In the genomic region with DNA sequence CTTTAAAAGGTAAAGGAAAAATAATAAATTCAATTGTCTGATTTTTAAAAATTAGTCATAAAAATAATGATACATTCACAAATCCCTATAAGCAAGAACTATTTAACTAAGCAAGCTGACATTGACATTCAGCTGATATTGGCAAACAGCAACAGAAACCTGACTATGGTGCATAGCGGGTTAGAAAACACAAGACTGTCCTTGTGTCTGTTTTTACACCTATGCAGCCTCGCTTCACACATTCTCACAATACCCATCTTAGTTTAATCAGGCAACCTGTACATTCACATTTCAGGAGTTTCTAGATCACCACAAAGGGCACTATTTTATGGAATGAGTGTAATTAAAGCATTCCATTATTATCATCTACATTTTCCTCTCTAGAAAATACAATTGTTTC, we compare ENCODE assay signal across 22 cellular contexts.
"Had no signal": no experiment of that assay in that cellular context is flagged by ENCODE, and none has a peak within 500 bp of the region (broad histone marks: within the 10 kb centered on the region; RNA-seq: fewer than 3 reads in every experiment).

No MANE protein-coding gene starts in this region.

- H3K9me3 ChIP-seq: esophagus muscularis mucosa, gastrocnemius medialis, pancreas, suprapubic skin, thyroid gland had no signal

- H3K27me3 Mint-ChIP-seq: effector memory CD8-positive, alpha-beta T cell; naive B cell; progenitor cell of endocrine pancreas; type B pancreatic cell had no signal

- H3K27ac ChIP-seq: esophagus muscularis mucosa, gastrocnemius medialis, pancreas, suprapubic skin, thyroid gland had no signal

- FAIRE-seq: pancreas, urothelium cell line had no signal

- DNase-seq: effector memory CD8-positive, alpha-beta T cell; gastrocnemius medialis; islet precursor cell; left colon; left ventricle myocardium superior; mesendoderm; naive B cell; occipital lobe; pancreas; right cardiac atrium; stimulated activated CD4-positive, alpha-beta T cell treated with anti-CD3 and anti-CD28 coated beads, Interleukin-4, amount 100 ng/mL, for 1 hour; stimulated activated CD8-positive, alpha-beta memory T cell treated with anti-CD3 and anti-CD28 coated beads, Interleukin-4, amount 100 ng/mL, for 48 hours; stimulated activated naive CD8-positive, alpha-beta T cell treated with anti-CD3 and anti-CD28 coated beads, Interleukin-15, Interleukin-2, amounts not matched to agents 100 U/mL and 50 U/mL, for 24 hours; thyroid gland had no signal

- H3K4me1 Mint-ChIP-seq: naive B cell; nephron; stimulated activated effector memory CD8-positive, alpha-beta T cell treated with anti-CD3 and anti-CD28 coated beads, Interleukin-12 subunit alpha, Interleukin-12 subunit beta, amount 100 ng/mL, for 72 hours had no signal

- H3K4me3 Mint-ChIP-seq: effector memory CD8-positive, alpha-beta T cell; naive B cell; nephron; stimulated activated effector memory CD8-positive, alpha-beta T cell treated with anti-CD3 and anti-CD28 coated beads, Interleukin-12 subunit alpha, Interleukin-12 subunit beta, amount 100 ng/mL, for 72 hours; type B pancreatic cell had no signal

- H3K4me1 ChIP-seq: gastrocnemius medialis, pancreas, suprapubic skin had no signal

- H3K27me3 ChIP-seq: esophagus muscularis mucosa, gastrocnemius medialis, pancreas, suprapubic skin, thyroid gland had no signal

- H3K4me3 ChIP-seq: esophagus muscularis mucosa, gastrocnemius medialis, lung, pancreas, suprapubic skin, thyroid gland had no signal

- H3K36me3 ChIP-seq: esophagus muscularis mucosa, gastrocnemius medialis, pancreas, suprapubic skin, thyroid gland had no signal

- H3K27ac Mint-ChIP-seq: effector memory CD8-positive, alpha-beta T cell; naive B cell; nephron; progenitor cell of endocrine pancreas; stimulated activated effector memory CD8-positive, alpha-beta T cell treated with anti-CD3 and anti-CD28 coated beads, Interleukin-12 subunit alpha, Interleukin-12 subunit beta, amount 100 ng/mL, for 72 hours; type B pancreatic cell had no signal

- H3K36me3 Mint-ChIP-seq: naive B cell; stimulated activated effector memory CD8-positive, alpha-beta T cell treated with anti-CD3 and anti-CD28 coated beads, Interleukin-12 subunit alpha, Interleukin-12 subunit beta, amount 100 ng/mL, for 72 hours; type B pancreatic cell had no signal

- ATAC-seq: effector memory CD8-positive, alpha-beta T cell; gastrocnemius medialis; left colon; left ventricle myocardium superior; pancreas; right cardiac atrium; stimulated activated effector memory CD8-positive, alpha-beta T cell treated with anti-CD3 and anti-CD28 coated beads, Interleukin-12 subunit alpha, Interleukin-12 subunit beta, amount 100 ng/mL, for 72 hours; stimulated activated naive CD8-positive, alpha-beta T cell treated with anti-CD3 and anti-CD28 coated beads, Interleukin-15, Interleukin-2, amounts not matched to agents 100 U/mL and 50 U/mL, for 24 hours had no signal

- H3K9me3 Mint-ChIP-seq: nephron, type B pancreatic cell had no signal
